In genomic region chr10:129816702-129817101, GRCh38 we compare ENCODE assay signal across 33 cellular contexts.
A peak's percentile ranks its signal among the peaks of the same experiment; 100 is the strongest.
DNase-seq lines count a peak whose midpoint lies in the region; ATAC-seq and TF ChIP-seq lines count a peak whose summit lies in the region.
"Had no signal": no experiment of that assay in that cellular context is flagged by ENCODE, and none has a peak within 500 bp of the region (broad histone marks: within the 10 kb centered on the region; RNA-seq: fewer than 3 reads in every experiment).

No MANE protein-coding gene starts in this region.

- H3K36me3 ChIP-seq in breast epithelium (no peaks in the 10 kb centered on the region), mammary epithelial cell (ENCODE audit: insufficient read depth, low read length) (no peaks in the 10 kb centered on the region), right atrium auricular region (no peaks in the 10 kb centered on the region), heart left ventricle (no peaks in the 10 kb centered on the region), IMR-90 (ENCODE audit: control insufficient read depth, insufficient read depth, low read length) (no peaks in the 10 kb centered on the region), neuronal stem cell (replicated peaks in 1 of 2; ENCODE audit: control insufficient read depth in 2 of 2, insufficient read depth in 2 of 2, low read length in 2 of 2) (no peaks in the 10 kb centered on the region), smooth muscle cell (ENCODE audit: low read depth) (no peaks in the 10 kb centered on the region)
- H3K36me3 ChIP-seq: BE2C, BLaER1 had no signal

- no peak overlapping the region for H3K56ac ChIP-seq in IMR-90 (ENCODE audit: extremely low read depth, insufficient read depth, low read length)

- H3K9me3 ChIP-seq in breast epithelium = no peaks in the 10 kb centered on the region
- H3K9me3 ChIP-seq in mammary epithelial cell (replicated peaks; ENCODE audit: insufficient read depth, low read length) = peaks cover 15% of the 10 kb centered on the region
- peaks cover 0 to 4% of the 10 kb centered on the region in 2 donors for H3K9me3 ChIP-seq in right atrium auricular region
- peaks cover 0 to 20% (median 0%) of the 10 kb centered on the region in 12 donors for H3K9me3 ChIP-seq in heart left ventricle
- H3K9me3 ChIP-seq in IMR-90 (ENCODE audit: control insufficient read depth, insufficient read depth, low read length) = peaks cover 34% of the 10 kb centered on the region
- peaks cover 0 to 3% of the 10 kb centered on the region in 2 donors for H3K9me3 ChIP-seq in neuronal stem cell (replicated peaks in 1 of 2; ENCODE audit: control insufficient read depth in 2 of 2, insufficient read depth in 1 of 2, low read depth in 1 of 2, low read length in 2 of 2)
- no peaks in the 10 kb centered on the region for H3K9me3 ChIP-seq in smooth muscle cell (replicated peaks; ENCODE audit: low read depth)
- H3K9me3 ChIP-seq: A549, BE2C had no signal

- H2BK12ac ChIP-seq in neuronal stem cell (ENCODE audit: low read length) = no peak overlapping the region

- CTCF ChIA-PET in mammary epithelial cell (lab: Charles Lee; ENCODE audit: low non-redundant PET) = no interaction called here
- CTCF ChIA-PET in IMR-90 (lab: Yijun Ruan, JAX) = no interaction called here

- DNase-seq in breast epithelium (ENCODE audit: low spot score in 2 of 2) (peak in 1 of 2 donors; percentile 86), mammary epithelial cell (no peak), right atrium auricular region (ENCODE audit: low spot score) (peak; percentile 26), heart left ventricle (no peak), IMR-90 (no peak), neuronal stem cell (ENCODE audit: low spot score) (no peak), smooth muscle cell (lab: John Stamatoyannopoulos, UW; ENCODE audit: unreplicated experiment) (no peak), NCI-H2081 treated with DMSO at 0.1 percent for 48 hours (lab: John Stamatoyannopoulos, UW) (no peak)
- DNase-seq: 8988T; ACHN; AML-193; BE2C; C1 segment of cervical spinal cord; Caco-2; Calu3; CD4-positive, alpha-beta memory T cell; CD4-positive, alpha-beta T cell; CD4-positive, CD25-positive, alpha-beta regulatory T cell; CD8-positive, alpha-beta memory T cell; CD8-positive, alpha-beta T cell; COR-L47; DMS 273 treated with DMSO at 0.1 percent for 48 hours; DMS153; DMS53; DMS79; DMS79 treated with DMSO at 0.1 percent for 48 hours; DND-41; EL had no signal

- ATAC-seq in heart left ventricle (no peak), IMR-90 (ENCODE audit: low read depth) (no peak)
- ATAC-seq: A549; CD8-positive, alpha-beta T cell had no signal

- H3K27ac ChIP-seq in breast epithelium = peak overlapping the region; percentile 65 to 75
- no peak overlapping the region for H3K27ac ChIP-seq in mammary epithelial cell (ENCODE audit: insufficient read depth, low read depth, low read length)
- no peak overlapping the region for H3K27ac ChIP-seq in right atrium auricular region
- H3K27ac ChIP-seq in heart left ventricle = no peak overlapping the region
- no peak overlapping the region for H3K27ac ChIP-seq in IMR-90 (ENCODE audit: insufficient read depth, low read length)
- no peak overlapping the region for H3K27ac ChIP-seq in neuronal stem cell (replicated peaks; ENCODE audit: low read length)
- no peak overlapping the region for H3K27ac ChIP-seq in smooth muscle cell (ENCODE audit: low read depth)
- H3K27ac ChIP-seq: 22Rv1; A549; BLaER1; BLaER1 treated with 17β-estradiol and CSF1 and Interleukin-3, amounts not matched to agents 10 nM and 100 nM; C4-2B had no signal

- no peak for TF ChIP-seq CTCF in breast epithelium (IDR thresholded peaks at IDR 0.05)
- TF ChIP-seq CTCF in mammary epithelial cell (conservative IDR thresholded peaks at IDR 0.05 in 1 of 2, IDR thresholded peaks at IDR 0.05 in 1 of 2; ENCODE audit: extremely low read depth in 1 of 2, insufficient read depth in 1 of 2, low read depth in 1 of 2, low read length in 2 of 2) = no peak
- no peak for TF ChIP-seq CTCF in right atrium auricular region (IDR thresholded peaks at IDR 0.05)
- TF ChIP-seq CTCF in heart left ventricle (IDR thresholded peaks at IDR 0.05) = no peak
- TF ChIP-seq CTCF in IMR-90 (conservative IDR thresholded peaks at IDR 0.05; ENCODE audit: low read depth, low read length) = no peak
- TF ChIP-seq CTCF in smooth muscle cell (IDR thresholded peaks at IDR 0.05; ENCODE audit: borderline replicate concordance, insufficient read depth, poor library complexity, severe bottlenecking) = no peak

- H3K79me2 ChIP-seq in mammary epithelial cell (ENCODE audit: insufficient read depth, low read length) (no peaks in the 10 kb centered on the region), smooth muscle cell (ENCODE audit: low read depth) (no peaks in the 10 kb centered on the region)

- no peak overlapping the region for H2BK15ac ChIP-seq in IMR-90 (ENCODE audit: low read depth, low read length)
- H2BK15ac ChIP-seq in neuronal stem cell (ENCODE audit: low read length) = no peak overlapping the region

- H3K4ac ChIP-seq in IMR-90 (ENCODE audit: low read depth, low read length) (no peak overlapping the region), neuronal stem cell (ENCODE audit: low read length) (no peak overlapping the region)

- H3K4me3 ChIP-seq in breast epithelium (no peak overlapping the region), mammary epithelial cell (replicated peaks in 1 of 3; ENCODE audit: insufficient read depth in 1 of 3, low read depth in 2 of 3, low read length in 3 of 3) (no peak overlapping the region), right atrium auricular region (no peak overlapping the region), heart left ventricle (no peak overlapping the region), IMR-90 (ENCODE audit: insufficient read depth, low read depth, low read length) (no peak overlapping the region), neuronal stem cell (ENCODE audit: low read length in 2 of 2) (no peak overlapping the region), smooth muscle cell (no peak overlapping the region)
- H3K4me3 ChIP-seq: A549; BLaER1; BLaER1 treated with 17β-estradiol and CSF1 and Interleukin-3, amounts not matched to agents 10 nM and 100 nM had no signal

- no peak overlapping the region for H2BK20ac ChIP-seq in IMR-90 (ENCODE audit: low read depth, low read length)

- H2AK5ac ChIP-seq in IMR-90 (ENCODE audit: low read depth, low read length) = no peak overlapping the region
- no peak overlapping the region for H2AK5ac ChIP-seq in neuronal stem cell (ENCODE audit: low read depth, low read length)

- 7% methylated on average over 9 of the region's 9 CpGs for WGBS in mammary epithelial cell (ENCODE audit: low coverage, missing lambda C conversion rate)
- 94 to 96% (median 94%) methylated on average over 5 to 9 of the region's 9 CpGs for WGBS in heart left ventricle, 4 donors
- WGBS in IMR-90 (ENCODE audit: extremely low coverage in 2 of 2, insufficient read length in 1 of 2), 2 experiments = 79% methylated on average over 4 of the region's 9 CpGs; no CpG with 5 or more reads in 1 of the 2 experiments
- WGBS in neuronal stem cell (ENCODE audit: extremely low coverage in 2 of 2, insufficient read length in 2 of 2, insufficient replicate concordance in 1 of 2), 2 donors = no CpG with 5 or more reads among the region's 9 CpGs
- 96% methylated on average over 9 of the region's 9 CpGs for WGBS in smooth muscle cell (ENCODE audit: low lambda C conversion rate)

- TF ChIP-seq POLR2A in breast epithelium (IDR thresholded peaks at IDR 0.05) (no peak), heart left ventricle (IDR thresholded peaks at IDR 0.05) (no peak), IMR-90 (IDR thresholded peaks at IDR 0.05; ENCODE audit: low read depth, low read length) (no peak)

- H3K23ac ChIP-seq in IMR-90 (ENCODE audit: low read depth, low read length) = no peak overlapping the region
- no peak overlapping the region for H3K23ac ChIP-seq in neuronal stem cell (ENCODE audit: low read depth, low read length, poor library complexity)

- dilution Hi-C loops in mammary epithelial cell (cut with HindIII; ENCODE audit: low sequenced_read_pairs) (no loop called here), IMR-90 (cut with HindIII; ENCODE audit: low sequenced_read_pairs, unreplicated experiment) (no loop called here)

- H3K4me1 ChIP-seq in breast epithelium (no peaks in the 10 kb centered on the region), mammary epithelial cell (ENCODE audit: insufficient read depth, low read length) (no peaks in the 10 kb centered on the region), right atrium auricular region (no peaks in the 10 kb centered on the region), heart left ventricle (no peaks in the 10 kb centered on the region), IMR-90 (ENCODE audit: control insufficient read depth, insufficient read depth, low read length) (no peaks in the 10 kb centered on the region), neuronal stem cell (ENCODE audit: control insufficient read depth in 2 of 2, insufficient read depth in 1 of 2, low read depth in 1 of 2, low read length in 2 of 2) (peaks cover 0 to 2% of the 10 kb centered on the region in 2 donors), smooth muscle cell (ENCODE audit: low read depth) (no peaks in the 10 kb centered on the region)
- H3K4me1 ChIP-seq: A549, BE2C, Caco-2 had no signal

- H3K18ac ChIP-seq in IMR-90 (ENCODE audit: low read depth, low read length) (no peak overlapping the region), neuronal stem cell (ENCODE audit: low read length) (peak overlapping the region; percentile 68)

- H4K5ac ChIP-seq in IMR-90 (ENCODE audit: low read depth, low read length) = no peak overlapping the region

- H4K20me1 ChIP-seq in mammary epithelial cell (ENCODE audit: insufficient read depth, low read length) (no peaks in the 10 kb centered on the region), IMR-90 (ENCODE audit: insufficient read depth, low read length) (no peaks in the 10 kb centered on the region), smooth muscle cell (ENCODE audit: low read depth) (no peaks in the 10 kb centered on the region)
- H4K20me1 ChIP-seq: BLaER1; BLaER1 treated with 17β-estradiol and CSF1 and Interleukin-3, amounts not matched to agents 10 nM and 100 nM had no signal

- no peak for TF ChIP-seq RAD21 in IMR-90 (IDR thresholded peaks at IDR 0.05; ENCODE audit: low read length)

- no peak overlapping the region for H2BK5ac ChIP-seq in IMR-90 (ENCODE audit: low read depth, low read length, poor library complexity, severe bottlenecking)
- no peak overlapping the region for H2BK5ac ChIP-seq in neuronal stem cell (ENCODE audit: low read length)

- POLR2A ChIA-PET in IMR-90 (lab: Charles Lee; ENCODE audit: unreplicated experiment) = no interaction called here

- H4K8ac ChIP-seq in IMR-90 (ENCODE audit: low read depth in 2 of 2, low read length in 2 of 2) (no peak overlapping the region), neuronal stem cell (ENCODE audit: low read depth, low read length) (no peak overlapping the region)

- intact Hi-C loops in breast epithelium (cut with DNase I; ENCODE audit: low total_unique reads) (loop anchor here (10.0 kb wide), 1 partner anchor 978 kb away; no protein-coding TSS in a partner anchor), mammary epithelial cell (cut with micrococcal nuclease) (no loop called here), heart left ventricle (cut with DNase I) (no loop called here), IMR-90 (cut with micrococcal nuclease) (no loop called here)

- H3K79me1 ChIP-seq in IMR-90 (ENCODE audit: low read depth in 1 of 2, low read length in 2 of 2) (no peaks in the 10 kb centered on the region), neuronal stem cell (ENCODE audit: low read depth, low read length) (no peaks in the 10 kb centered on the region)

- H3K14ac ChIP-seq in IMR-90 (replicated peaks; ENCODE audit: low read depth, low read length) = no peak overlapping the region
- H3K14ac ChIP-seq in neuronal stem cell (ENCODE audit: low read length) = no peak overlapping the region

- H2BK120ac ChIP-seq in IMR-90 (ENCODE audit: low read depth, low read length) = no peak overlapping the region
- no peak overlapping the region for H2BK120ac ChIP-seq in neuronal stem cell (ENCODE audit: low read depth, low read length)

- no peaks in the 10 kb centered on the region for H3F3A ChIP-seq in smooth muscle cell (ENCODE audit: low read depth)

- no peaks in the 10 kb centered on the region for H3K27me3 ChIP-seq in breast epithelium
- no peaks in the 10 kb centered on the region for H3K27me3 ChIP-seq in mammary epithelial cell (ENCODE audit: insufficient read depth, low read length)
- H3K27me3 ChIP-seq in right atrium auricular region = no peaks in the 10 kb centered on the region
- peaks cover 0 to 4% (median 0%) of the 10 kb centered on the region in 9 donors for H3K27me3 ChIP-seq in heart left ventricle
- H3K27me3 ChIP-seq in IMR-90 (ENCODE audit: control insufficient read depth, insufficient read depth, low read length) = no peaks in the 10 kb centered on the region
- H3K27me3 ChIP-seq in neuronal stem cell (ENCODE audit: control insufficient read depth in 3 of 3, insufficient read depth in 3 of 3, low read depth in 1 of 3, low read length in 3 of 3) = no peaks in the 10 kb centered on the region
- no peaks in the 10 kb centered on the region for H3K27me3 ChIP-seq in smooth muscle cell (ENCODE audit: low read depth)
- H3K27me3 ChIP-seq: BE2C; BLaER1; BLaER1 treated with 17β-estradiol and CSF1 and Interleukin-3, amounts not matched to agents 10 nM and 100 nM had no signal

- in situ Hi-C loops in mammary epithelial cell (cut with MboI; ENCODE audit: low sequenced_read_pairs in 2 of 2) (no loop called here), IMR-90 (cut with MboI; ENCODE audit: low sequenced_read_pairs) (no loop called here)

- peak overlapping the region; percentile 42 for H2AK9ac ChIP-seq in IMR-90 (replicated peaks; ENCODE audit: low read depth, low read length, poor library complexity)

- no peak overlapping the region for H3K4me2 ChIP-seq in mammary epithelial cell (ENCODE audit: insufficient read depth, low read depth, low read length)
- no peak overlapping the region for H3K4me2 ChIP-seq in IMR-90 (ENCODE audit: low read depth, low read length)
- H3K4me2 ChIP-seq in neuronal stem cell (ENCODE audit: insufficient read depth, low read length, poor library complexity, severe bottlenecking) = no peak overlapping the region
- no peak overlapping the region for H3K4me2 ChIP-seq in smooth muscle cell
- H3K4me2 ChIP-seq: A549, BLaER1 had no signal

- no peak overlapping the region for H3K9ac ChIP-seq in mammary epithelial cell (ENCODE audit: insufficient read depth, low read length)
- H3K9ac ChIP-seq in IMR-90 (ENCODE audit: low read depth, low read length) = no peak overlapping the region
- no peak overlapping the region for H3K9ac ChIP-seq in neuronal stem cell (ENCODE audit: low read depth, low read length, poor library complexity)
- H3K9ac ChIP-seq in smooth muscle cell (ENCODE audit: low read depth) = no peak overlapping the region
- H3K9ac ChIP-seq: BLaER1; BLaER1 treated with 17β-estradiol and CSF1 and Interleukin-3, amounts not matched to agents 10 nM and 100 nM had no signal

- H4K91ac ChIP-seq in IMR-90 (ENCODE audit: insufficient read depth, low read depth, low read length) (no peak overlapping the region), neuronal stem cell (ENCODE audit: low read depth, low read length, poor library complexity) (no peak overlapping the region)

- no peak overlapping the region for H2AFZ ChIP-seq in mammary epithelial cell (ENCODE audit: low read depth, low read length)
- H2AFZ ChIP-seq in IMR-90 (replicated peaks; ENCODE audit: low read length, poor library complexity) = no peak overlapping the region
- H2AFZ ChIP-seq in neuronal stem cell (ENCODE audit: low read length) = no peak overlapping the region
- H2AFZ ChIP-seq in smooth muscle cell (ENCODE audit: low read depth) = no peak overlapping the region

- H3K9me1 ChIP-seq in IMR-90 (ENCODE audit: insufficient read depth, low read length) = no peaks in the 10 kb centered on the region

- no TSS peak for BruUV-seq in mammary epithelial cell (replicated peaks; lab: Mats Ljungman, UMichigan)
- no TSS peak for BruUV-seq in IMR-90 (replicated peaks; lab: Mats Ljungman, UMichigan)

Comparison
In these comparisons a context has a peak if more than half of its experiments do, and no peak if none do; other contexts are left out.
1. H3K27ac ChIP-seq: peak in breast epithelium (2 of 2); none in mammary epithelial cell (single experiment), right atrium auricular region (0 of 2), heart left ventricle (0 of 12), IMR-90 (single experiment), neuronal stem cell (single experiment) and smooth muscle cell (single experiment).